ENCODE assay signal across 11 cellular contexts in the genomic region with DNA sequence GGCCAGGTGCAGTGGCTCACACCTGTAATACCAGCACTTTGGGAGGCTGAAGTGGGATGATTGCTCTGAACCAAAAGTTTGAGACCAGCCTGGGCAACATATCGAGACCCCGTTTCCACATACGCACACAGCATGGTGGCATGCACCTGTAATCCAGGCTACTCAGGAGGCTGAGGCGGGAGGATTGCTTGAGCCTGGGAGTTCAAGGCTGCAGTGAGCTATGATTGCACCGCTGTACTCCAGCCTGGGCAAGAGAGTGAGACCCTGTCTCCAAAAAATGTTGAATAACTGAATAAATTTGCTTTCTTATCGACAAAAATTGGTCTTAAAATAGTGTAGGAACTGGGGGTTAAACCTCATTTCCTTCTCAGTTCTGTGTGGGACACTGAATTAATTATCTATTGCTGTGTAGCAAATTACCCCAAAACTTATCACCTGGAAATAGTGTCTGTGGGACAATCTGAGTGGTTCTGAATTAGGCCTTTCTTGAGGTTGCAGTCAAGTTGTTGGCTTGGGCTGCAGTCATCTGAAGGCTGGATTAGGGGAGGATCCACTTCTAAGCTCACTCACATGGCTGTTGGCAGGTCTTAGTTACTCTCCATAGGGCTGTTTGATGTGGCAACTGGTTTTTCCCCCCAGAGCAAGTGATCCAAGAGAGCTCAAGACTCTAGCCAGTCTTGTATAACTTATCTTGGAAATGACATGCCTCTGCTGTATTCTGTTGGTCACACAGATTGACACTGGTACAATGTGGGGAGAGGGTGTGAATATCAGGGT. TPM values are rescaled to one million over a fixed set of nuclear protein-coding genes. Genes with fewer than 3 reads are reported as not detected.
DNase-seq lines count a peak whose midpoint lies in the region; ATAC-seq and TF ChIP-seq lines count a peak whose summit lies in the region.
"Had no signal": no experiment of that assay in that cellular context is flagged by ENCODE, and none has a peak within 500 bp of the region (broad histone marks: within the 10 kb centered on the region; RNA-seq: fewer than 3 reads in every experiment).

No MANE protein-coding gene starts in this region.

- H3K4me3 Mint-ChIP-seq in activated naive CD8-positive, alpha-beta T cell treated with anti-CD3 and anti-CD28 coated beads for 36 hours: peak overlapping the region; percentile 24

- intact Hi-C loops in vagina (cut with DNase I): no loop called here
- intact Hi-C loops in testis (cut with DNase I; ENCODE audit: low total_unique reads): no loop called here

- peak; percentile 6 for DNase-seq in stimulated activated CD4-positive, alpha-beta T cell treated with anti-CD3 and anti-CD28 coated beads, Interleukin-1b, Interleukin-23, amount 100 ng/mL, for 48 hours
- DNase-seq in stimulated activated CD4-positive, alpha-beta T cell treated with anti-CD3 and anti-CD28 coated beads, Interleukin-2, amount 100 ng/mL, for 48 hours: no peak
- peak; percentile 31 for DNase-seq in activated naive CD8-positive, alpha-beta T cell treated with anti-CD3 and anti-CD28 coated beads for 36 hours
- DNase-seq in lung (ENCODE audit: low spot score): no peak
- DNase-seq in vagina (ENCODE audit: extremely low spot score in 2 of 2): no peak
- DNase-seq in NCI-H524 (lab: John Stamatoyannopoulos, UW): no peak
- DNase-seq in testis: no peak
- no peak for DNase-seq in DMS153 (lab: John Stamatoyannopoulos, UW)
- DNase-seq: cortex of kidney, DMS 273 treated with DMSO at 0.1 percent for 48 hours, HCEC 1CT had no signal

- WGBS in lung, 2 donors: 73 to 76% methylated on average over 6 of the region's 6 CpGs
- 69 to 71% methylated on average over 6 of the region's 6 CpGs for WGBS in testis, 2 donors

- H3K36me3 Mint-ChIP-seq in activated naive CD8-positive, alpha-beta T cell treated with anti-CD3 and anti-CD28 coated beads for 36 hours: no peaks in the 10 kb centered on the region

- H3K4me1 Mint-ChIP-seq in activated naive CD8-positive, alpha-beta T cell treated with anti-CD3 and anti-CD28 coated beads for 36 hours: peaks cover 80% of the 10 kb centered on the region

- no peaks in the 10 kb centered on the region for H3K9me3 Mint-ChIP-seq in activated naive CD8-positive, alpha-beta T cell treated with anti-CD3 and anti-CD28 coated beads for 36 hours

- H3K4me3 ChIP-seq in lung (peak overlapping the region; percentile 7), vagina (no peak overlapping the region), testis (no peak overlapping the region)

- no peak for TF ChIP-seq POLR2A in vagina (IDR thresholded peaks at IDR 0.05)
- no peak for TF ChIP-seq POLR2A in testis (IDR thresholded peaks at IDR 0.05)

- H3K27ac ChIP-seq in lung (ENCODE audit: low read depth in 1 of 2, low read length in 1 of 2): no peak overlapping the region
- peak overlapping the region; percentile 90 for H3K27ac ChIP-seq in vagina
- no peak overlapping the region for H3K27ac ChIP-seq in testis

- no peaks in the 10 kb centered on the region for H3K27me3 ChIP-seq in lung (ENCODE audit: control insufficient read depth, insufficient read depth)
- no peaks in the 10 kb centered on the region for H3K27me3 ChIP-seq in vagina
- H3K27me3 ChIP-seq in testis: no peaks in the 10 kb centered on the region

- no peaks in the 10 kb centered on the region for H3K27me3 Mint-ChIP-seq in activated naive CD8-positive, alpha-beta T cell treated with anti-CD3 and anti-CD28 coated beads for 36 hours

- H3K9me3 ChIP-seq in lung (ENCODE audit: control insufficient read depth in 2 of 2, insufficient read depth in 1 of 2, low read length in 1 of 2) (no peaks in the 10 kb centered on the region), vagina (no peaks in the 10 kb centered on the region), testis (no peaks in the 10 kb centered on the region)

- H3K4me1 ChIP-seq in lung (ENCODE audit: control insufficient read depth in 2 of 2, insufficient read depth in 2 of 2, low read length in 2 of 2): peaks cover 20 to 22% of the 10 kb centered on the region in 2 donors
- peaks cover 63% of the 10 kb centered on the region for H3K4me1 ChIP-seq in vagina
- H3K4me1 ChIP-seq in testis: peaks cover 42% of the 10 kb centered on the region

- no peak for TF ChIP-seq CTCF in lung (IDR thresholded peaks at IDR 0.05; ENCODE audit: control extremely low read depth, extremely low read depth)
- no peak for TF ChIP-seq CTCF in vagina (IDR thresholded peaks at IDR 0.05)
- no peak for TF ChIP-seq CTCF in testis (IDR thresholded peaks at IDR 0.05)

- ATAC-seq in lung (ENCODE audit: insufficient read depth, low FRiP score): no peak

- H3K27ac Mint-ChIP-seq in activated naive CD8-positive, alpha-beta T cell treated with anti-CD3 and anti-CD28 coated beads for 36 hours: peak overlapping the region; percentile 9

- no peaks in the 10 kb centered on the region for H3K36me3 ChIP-seq in lung (ENCODE audit: control insufficient read depth in 2 of 2, insufficient read depth in 2 of 2, low read length in 2 of 2)
- H3K36me3 ChIP-seq in vagina: no peaks in the 10 kb centered on the region
- no peaks in the 10 kb centered on the region for H3K36me3 ChIP-seq in testis (ENCODE audit: low read depth, missing control alignments)

RNA-seq across cellular contexts. Expression of gene SNX30, which starts 2.0 kb away (rescaled TPM):
- total RNA-seq in activated naive CD8-positive, alpha-beta T cell treated with anti-CD3 and anti-CD28 coated beads for 36 hours: 1 to 10 TPM; 5.4 TPM
- 10 to 100 TPM; 49.9 to 63.1 TPM for total RNA-seq in lung
- polyA plus RNA-seq in lung: 10 to 100 TPM; 13.7 to 21.6 TPM
- 7.9 TPM for total RNA-seq in vagina
- 10 to 100 TPM; 34.1 to 34.2 TPM for total RNA-seq in testis
- 26.3 TPM for polyA plus RNA-seq in testis (ENCODE audit: insufficient read depth, low read depth, low replicate concordance)

RNA-seq across cellular contexts. Expression of gene INIP, which starts 34.6 kb away (rescaled TPM):
- 10 to 100 TPM; 36.8 to 38.6 TPM for total RNA-seq in activated naive CD8-positive, alpha-beta T cell treated with anti-CD3 and anti-CD28 coated beads for 36 hours
- total RNA-seq in lung (10 to 100 TPM; 22.0 to 25.8 TPM), vagina (19.9 TPM), testis (10 to 100 TPM; 18.5 to 21.7 TPM)
- polyA plus RNA-seq in lung (10 to 100 TPM in 1 of 2 donors, 1 to 10 TPM in 1; 9.1 to 11.5 TPM), testis (ENCODE audit: insufficient read depth, low read depth, low replicate concordance) (16.1 TPM)

Comparison
In these comparisons a context has a peak if more than half of its experiments do, and no peak if none do; other contexts are left out.
1. DNase-seq: peak in stimulated activated CD4-positive, alpha-beta T cell treated with anti-CD3 and anti-CD28 coated beads, Interleukin-1b, Interleukin-23, amount 100 ng/mL, for 48 hours (single experiment) and activated naive CD8-positive, alpha-beta T cell treated with anti-CD3 and anti-CD28 coated beads for 36 hours (single experiment); none in stimulated activated CD4-positive, alpha-beta T cell treated with anti-CD3 and anti-CD28 coated beads, Interleukin-2, amount 100 ng/mL, for 48 hours (0 of 2), lung (single experiment), vagina (0 of 2), NCI-H524 (0 of 2), testis (single experiment) and DMS153 (single experiment).